8 cellular contexts compared by ENCODE assay signal in genomic region chr19:42241279-42241678, GRCh38. TPM values are rescaled to one million over a fixed set of nuclear protein-coding genes. Genes with fewer than 3 reads are reported as not detected.
DNase-seq lines count a peak whose midpoint lies in the region; ATAC-seq, FAIRE-seq and TF ChIP-seq lines count a peak whose summit lies in the region.

No MANE protein-coding gene starts in this region.

- TF ChIP-seq POLR2A in GM12891 (IDR thresholded peaks at IDR 0.05; ENCODE audit: low read depth, low read length) = no peak

- no peaks in the 10 kb centered on the region for H3K9me3 Mint-ChIP-seq in CD14-positive monocyte
- H3K9me3 Mint-ChIP-seq in endodermal cell = no peaks in the 10 kb centered on the region

- H3K36me3 ChIP-seq in NT2/D1 (ENCODE audit: insufficient read depth, insufficient read length, low read length) = peaks cover 32% of the 10 kb centered on the region
- H3K36me3 ChIP-seq in endodermal cell (ENCODE audit: control insufficient read depth, insufficient read depth, low read length) = peaks cover 23% of the 10 kb centered on the region
- H3K36me3 ChIP-seq in neuron (ENCODE audit: insufficient read depth, low read length) = peaks cover 20% of the 10 kb centered on the region

- intact Hi-C loops in CD14-positive monocyte (cut with micrococcal nuclease) = loop anchor here (5.0 to 10.0 kb wide), 4 partner anchors 41 to 134 kb away; partner anchors contain the start of gene POU2F2 (in 1 of the 2)

- no peak for FAIRE-seq in GM12891 (lab: Jason Lieb, UNC)

- TF ChIP-seq CTCF in CD14-positive monocyte (IDR thresholded peaks at IDR 0.05) = no peak
- no peak for TF ChIP-seq CTCF in endodermal cell (conservative IDR thresholded peaks at IDR 0.05)

- H3K9me3 ChIP-seq in NT2/D1 (ENCODE audit: insufficient read depth, low read length) (no peaks in the 10 kb centered on the region), endodermal cell (ENCODE audit: control insufficient read depth, low read length) (no peaks in the 10 kb centered on the region), neuron (ENCODE audit: low read length) (no peaks in the 10 kb centered on the region)

- DNase-seq in CD14-positive monocyte (ENCODE audit: low spot score) = no peak
- DNase-seq in NT2/D1 (ENCODE audit: low read depth, low spot score) = no peak
- DNase-seq in endodermal cell = no peak
- DNase-seq in GM12891 (ENCODE audit: insufficient read length, low spot score) = no peak
- no peak for DNase-seq in cerebellar cortex (ENCODE audit: low spot score)

- no peak overlapping the region for H3K27ac ChIP-seq in endodermal cell (ENCODE audit: low read depth, low read length)

- peak overlapping the region in 4 of 7 donors; percentile 20 to 93 (median 87) for H3K27ac Mint-ChIP-seq in CD14-positive monocyte
- H3K27ac Mint-ChIP-seq in endodermal cell = no peak overlapping the region

- peak overlapping the region; percentile 71 for H3K4me3 ChIP-seq in NT2/D1 (ENCODE audit: insufficient read length, low read depth)
- H3K4me3 ChIP-seq in endodermal cell (ENCODE audit: low read length) = peak overlapping the region; percentile 98
- H3K4me3 ChIP-seq in neuron (ENCODE audit: low read length) = peak overlapping the region; percentile 76

- no peak overlapping the region for H2AFZ ChIP-seq in neuron (ENCODE audit: low read depth, low read length)

- H3K36me3 Mint-ChIP-seq in CD14-positive monocyte (peaks cover 23 to 36% of the 10 kb centered on the region in 2 donors), endodermal cell (ENCODE audit: low read depth) (peaks cover 26% of the 10 kb centered on the region)

- peak overlapping the region; percentile 78 for H3K9ac ChIP-seq in NT2/D1 (ENCODE audit: insufficient read length, low read depth)
- H3K9ac ChIP-seq in endodermal cell (ENCODE audit: extremely low read depth, low read length, poor library complexity, severe bottlenecking) = peak overlapping the region; percentile 67

- peaks cover 0 to 3% (median 2%) of the 10 kb centered on the region in 3 donors for H3K27me3 Mint-ChIP-seq in CD14-positive monocyte (ENCODE audit: low read depth in 3 of 3)
- H3K27me3 Mint-ChIP-seq in endodermal cell (ENCODE audit: insufficient read depth) = no peaks in the 10 kb centered on the region

- H3K4me1 ChIP-seq in NT2/D1 (ENCODE audit: insufficient read depth, insufficient read length) (no peaks in the 10 kb centered on the region), endodermal cell (ENCODE audit: control insufficient read depth, insufficient read depth, low read length) (no peaks in the 10 kb centered on the region), neuron (ENCODE audit: insufficient read depth, low read length) (peaks cover 10% of the 10 kb centered on the region)

- H3K4me3 Mint-ChIP-seq in CD14-positive monocyte (peak overlapping the region; percentile 88 to 95), endodermal cell (peak overlapping the region; percentile 85)

- H3K27me3 ChIP-seq in NT2/D1 (ENCODE audit: insufficient read depth, insufficient read length) = no peaks in the 10 kb centered on the region
- H3K27me3 ChIP-seq in endodermal cell (ENCODE audit: control insufficient read depth, insufficient read depth, low read length, poor library complexity, severe bottlenecking) = no peaks in the 10 kb centered on the region
- H3K27me3 ChIP-seq in neuron (ENCODE audit: insufficient read depth, low read length) = no peaks in the 10 kb centered on the region

- no peak for ATAC-seq in HG02885 (IDR thresholded peaks at IDR 0.05; ENCODE audit: poor library complexity, unreplicated experiment)
- no peak for ATAC-seq in HG03457 (IDR thresholded peaks at IDR 0.05; ENCODE audit: unreplicated experiment)

- H3K4me1 Mint-ChIP-seq in CD14-positive monocyte (peaks cover 52% of the 10 kb centered on the region), endodermal cell (peaks cover 16% of the 10 kb centered on the region)

- WGBS in endodermal cell (ENCODE audit: insufficient coverage in 1 of 2, insufficient read length in 1 of 2), 2 experiments = 98 to 100% methylated on average over 3 of the region's 3 CpGs

TF ChIP-seq in GM12891, 5 proteins besides CTCF, POLR2A, EP300 and RAD21:
- TF ChIP-seq POU2F2 (IDR thresholded peaks at IDR 0.05; ENCODE audit: low read depth, low read length) (no peak), TAF1 (IDR thresholded peaks at IDR 0.05; ENCODE audit: low read depth, low read length) (no peak), SPI1 (IDR thresholded peaks at IDR 0.05; ENCODE audit: low read depth, low read length) (no peak), PAX5 (IDR thresholded peaks at IDR 0.05; ENCODE audit: insufficient read depth, low read length, severe bottlenecking) (no peak), POLR2AphosphoS5 (IDR thresholded peaks at IDR 0.05; ENCODE audit: low read depth, low read length) (no peak)
TF ChIP-seq in GM12891: peak in this region for 0.

RNA-seq across cellular contexts. Expression of gene GSK3A, which starts 1.1 kb away (rescaled TPM):
- polyA plus RNA-seq in CD14-positive monocyte = 10 to 100 TPM; 12.3 to 14.9 TPM
- total RNA-seq in endodermal cell = 10 to 100 TPM; 52.6 to 55.1 TPM
- polyA plus RNA-seq in endodermal cell (2013, experiment 1 of 2) = 59.5 TPM
- 52.7 TPM for polyA plus RNA-seq in endodermal cell (2013, experiment 2 of 2)
- 27.4 TPM for polyA plus RNA-seq in GM12891 (2012; ENCODE audit: low read depth, missing spikeins)

RNA-seq across cellular contexts. Expression of gene ERF, which starts 13.6 kb away (rescaled TPM):
- polyA plus RNA-seq in CD14-positive monocyte = 1 to 10 TPM; 2.3 to 3.4 TPM
- total RNA-seq in endodermal cell = 100 to 1,000 TPM; 106 to 138 TPM
- 70.5 TPM for polyA plus RNA-seq in endodermal cell (2013, experiment 1 of 2)
- polyA plus RNA-seq in endodermal cell (2013, experiment 2 of 2) = 59.5 TPM
- polyA plus RNA-seq in GM12891 (2012; ENCODE audit: low read depth, missing spikeins) = 18.2 TPM

RNA-seq across cellular contexts. Expression of gene ZNF526, which starts 21.2 kb away (rescaled TPM):
- polyA plus RNA-seq in CD14-positive monocyte = 1 to 10 TPM in 1 of 2 donors, under 1 TPM in 1; 0.96 to 1.3 TPM
- 10 to 100 TPM; 15.7 to 16.0 TPM for total RNA-seq in endodermal cell
- polyA plus RNA-seq in endodermal cell (2013, experiment 1 of 2) = 9.6 TPM
- polyA plus RNA-seq in endodermal cell (2013, experiment 2 of 2) = 9.5 TPM
- polyA plus RNA-seq in GM12891 (2012; ENCODE audit: low read depth, missing spikeins) = 3.3 TPM

RNA-seq across cellular contexts. Expression of gene DEDD2, which starts 23.8 kb away (rescaled TPM):
- 100 to 1,000 TPM; 125 to 133 TPM for polyA plus RNA-seq in CD14-positive monocyte
- total RNA-seq in endodermal cell = 10 to 100 TPM; 25.8 to 28.0 TPM
- 20.5 TPM for polyA plus RNA-seq in endodermal cell (2013, experiment 1 of 2)
- 15.9 TPM for polyA plus RNA-seq in endodermal cell (2013, experiment 2 of 2)
- 14.7 TPM for polyA plus RNA-seq in GM12891 (2012; ENCODE audit: low read depth, missing spikeins)

RNA-seq across cellular contexts. Expression of gene CIC, which starts 27.8 kb away (rescaled TPM):
- polyA plus RNA-seq in CD14-positive monocyte = under 1 TPM; 0.62 to 0.87 TPM
- 10 to 100 TPM; 48.6 to 57.6 TPM for total RNA-seq in endodermal cell
- 55.5 TPM for polyA plus RNA-seq in endodermal cell (2013, experiment 1 of 2)
- 51.2 TPM for polyA plus RNA-seq in endodermal cell (2013, experiment 2 of 2)
- 18.5 TPM for polyA plus RNA-seq in GM12891 (2012; ENCODE audit: low read depth, missing spikeins)
